In genomic region chr4:11724731-11725130, GRCh38 we compare ENCODE assay signal across 27 cellular contexts.
DNase-seq lines count a peak whose midpoint lies in the region; ATAC-seq and TF ChIP-seq lines count a peak whose summit lies in the region.
"Had no signal": no experiment of that assay in that cellular context is flagged by ENCODE, and none has a peak within 500 bp of the region (broad histone marks: within the 10 kb centered on the region; RNA-seq: fewer than 3 reads in every experiment).

No MANE protein-coding gene starts in this region.

- no peak for TF ChIP-seq POLR2A in stomach (IDR thresholded peaks at IDR 0.05)

- no peaks in the 10 kb centered on the region for H3K9me3 ChIP-seq in stomach
- H3K9me3 ChIP-seq: neutrophil, SJSA1, upper lobe of right lung had no signal

- no peak for TF ChIP-seq EP300 in stomach (IDR thresholded peaks at IDR 0.05)

- H3K4me1 Mint-ChIP-seq in HFFc6 (ENCODE audit: low read depth) = no peaks in the 10 kb centered on the region; the same call in 1 of the 2 replicates
- H3K4me1 Mint-ChIP-seq: activated CD4-positive, alpha-beta memory T cell treated with anti-CD3 and anti-CD28 coated beads, Interleukin-2, amount 10 ng/mL, durations not matched to agents 7 days and 5 days; T-cell had no signal

- no peak overlapping the region for H3K4me3 ChIP-seq in cardiac fibroblast (replicated peaks in 1 of 2; ENCODE audit: low read depth in 2 of 2, low read length in 2 of 2)
- H3K4me3 ChIP-seq in stomach = no peak overlapping the region
- H3K4me3 ChIP-seq: SJSA1, upper lobe of right lung had no signal

- no peak overlapping the region for H3K4me3 Mint-ChIP-seq in HFFc6
- H3K4me3 Mint-ChIP-seq: activated CD4-positive, alpha-beta memory T cell treated with anti-CD3 and anti-CD28 coated beads, Interleukin-2, amount 10 ng/mL, durations not matched to agents 7 days and 5 days; CD4-positive, alpha-beta T cell; T-cell had no signal

- no peaks in the 10 kb centered on the region; the same call in 1 of the 2 replicates for H3K9me3 Mint-ChIP-seq in HFFc6
- H3K9me3 Mint-ChIP-seq: activated CD4-positive, alpha-beta memory T cell treated with anti-CD3 and anti-CD28 coated beads, Interleukin-2, amount 10 ng/mL, durations not matched to agents 7 days and 5 days; CD4-positive, alpha-beta T cell; T-cell had no signal

- H3K36me3 ChIP-seq in stomach = no peaks in the 10 kb centered on the region
- H3K36me3 ChIP-seq: neutrophil, SJSA1, upper lobe of right lung had no signal

- peaks cover 0 to 5% (median 0%) of the 10 kb centered on the region in 4 donors for H3K4me1 ChIP-seq in stomach
- H3K4me1 ChIP-seq: SJSA1, upper lobe of right lung had no signal

- H3K36me3 Mint-ChIP-seq in HFFc6 (ENCODE audit: low read depth) = no peaks in the 10 kb centered on the region
- H3K36me3 Mint-ChIP-seq: T-cell had no signal

- TF ChIP-seq CTCF in HFFc6 (IDR thresholded peaks at IDR 0.05) (no peak), cardiac fibroblast (IDR thresholded peaks at IDR 0.05; ENCODE audit: low read depth, low read length) (no peak), stomach (IDR thresholded peaks at IDR 0.05) (no peak)

- ATAC-seq in HG02678 (IDR thresholded peaks at IDR 0.05; ENCODE audit: unreplicated experiment) = no peak
- ATAC-seq: activated CD4-positive, CD25-positive, alpha-beta regulatory T cell treated with anti-CD3 and anti-CD28 coated beads, Interleukin-2, amount 50 U/mL, for 24 hours; left colon; T-cell; upper lobe of right lung had no signal

- no peaks in the 10 kb centered on the region; the same call in 1 of the 2 replicates for H3K27me3 Mint-ChIP-seq in HFFc6 (ENCODE audit: insufficient read depth)
- H3K27me3 Mint-ChIP-seq: activated CD4-positive, alpha-beta memory T cell treated with anti-CD3 and anti-CD28 coated beads, Interleukin-2, amount 10 ng/mL, durations not matched to agents 7 days and 5 days had no signal

- no peak overlapping the region for H3K27ac Mint-ChIP-seq in HFFc6
- H3K27ac Mint-ChIP-seq: activated CD4-positive, alpha-beta memory T cell treated with anti-CD3 and anti-CD28 coated beads, Interleukin-2, amount 10 ng/mL, durations not matched to agents 7 days and 5 days; CD4-positive, alpha-beta T cell; T-cell had no signal

- no peaks in the 10 kb centered on the region for H3K27me3 ChIP-seq in stomach
- H3K27me3 ChIP-seq: neutrophil, SJSA1, upper lobe of right lung had no signal

- intact Hi-C loops in stomach (cut with DNase I; ENCODE audit: low total_unique reads) = no loop called here

- H3K27ac ChIP-seq in stomach = no peak overlapping the region
- H3K27ac ChIP-seq: neutrophil, SJSA1, upper lobe of right lung had no signal

- DNase-seq in HFFc6 = peak; percentile 12
- DNase-seq in NCI-H69 (lab: John Stamatoyannopoulos, UW) = peak; percentile 29
- peak; percentile 41 for DNase-seq in cardiac fibroblast (ENCODE audit: low read depth in 2 of 2)
- DNase-seq in hepatic stellate cell (ENCODE audit: low spot score) = peak; percentile 29
- no peak for DNase-seq in amygdala (lab: John Stamatoyannopoulos, UW)
- no peak for DNase-seq in NCI-H1048 (lab: John Stamatoyannopoulos, UW)
- no peak for DNase-seq in stomach
- DNase-seq: activated CD4-positive, alpha-beta memory T cell treated with anti-CD3 and anti-CD28 coated beads, Interleukin-2, amount 10 ng/mL, durations not matched to agents 7 days and 5 days; activated gamma-delta T cell; caudate nucleus; CD4-positive, alpha-beta T cell; DMS153; foreskin melanocyte; GF-D8; GOT3; Karpas-422; left colon; mesenchymal stem cell; NCI-H2081 treated with DMSO at 0.1 percent for 48 hours; NCI-H524; substantia nigra; T-cell; upper lobe of right lung had no signal

Comparison
In these comparisons a context has a peak if more than half of its experiments do, and no peak if none do; other contexts are left out.
1. DNase-seq: peak in HFFc6 (single experiment), NCI-H69 (single experiment), cardiac fibroblast (2 of 2) and hepatic stellate cell (single experiment); none in amygdala (0 of 56), NCI-H1048 (single experiment) and stomach (single experiment).